Comparison of ENCODE assay signal across 1 cellular context in the genomic region with DNA sequence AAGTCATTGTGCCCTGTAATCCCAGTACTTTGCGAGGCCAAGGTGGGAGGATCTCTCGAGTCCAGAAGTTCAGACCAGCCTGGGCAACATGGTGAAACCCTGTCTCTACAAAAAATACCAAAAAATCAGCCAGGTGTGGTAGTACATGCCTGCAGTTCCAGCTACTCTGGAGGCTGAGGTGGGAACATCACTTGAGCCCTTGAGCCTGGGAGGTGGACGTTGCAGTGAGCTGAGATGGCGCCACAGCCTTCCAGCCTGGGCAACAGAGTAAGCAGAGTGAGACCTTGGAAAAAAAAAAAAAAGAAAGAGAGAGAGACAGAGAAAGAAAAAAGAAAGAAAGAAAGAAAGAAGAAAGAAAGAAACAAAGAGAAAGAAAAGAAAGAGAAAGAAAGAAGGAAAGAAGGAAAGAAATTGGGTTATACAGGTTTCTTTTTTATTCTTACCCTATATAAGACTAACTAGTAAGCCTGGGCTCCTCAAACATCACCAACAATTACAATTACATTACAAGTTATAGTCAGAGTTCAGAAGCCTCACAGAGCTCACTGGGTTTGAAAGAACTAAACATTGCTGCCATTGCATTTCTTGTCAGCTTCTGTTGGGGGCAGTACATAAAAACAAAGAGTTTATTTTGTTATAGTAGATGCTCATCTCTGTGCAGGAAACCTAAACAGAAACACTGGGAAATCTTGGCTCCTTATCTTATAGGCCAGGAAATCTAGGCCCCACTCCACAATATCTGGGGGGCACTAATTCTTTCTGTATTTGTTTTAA.
A peak's percentile ranks its signal among the peaks of the same experiment; 100 is the strongest.
TF ChIP-seq lines count a peak whose summit lies in the region.

No MANE protein-coding gene starts in this region.

TF ChIP-seq in HepG2, 621 proteins besides CTCF, POLR2A, EP300 and RAD21:
- TF ChIP-seq ZMYM4 (CRISPR knock-in tag; IDR thresholded peaks at IDR 0.05) (0 out of 2 replicates have a peak, but pooled peaks have one; percentile 10), FOXP1 (IDR thresholded peaks at IDR 0.05) (0 out of 2 replicates have a peak, but pooled peaks have one; percentile 7), FOXP1 (CRISPR knock-in tag; IDR thresholded peaks at IDR 0.05) (no peak), MED13 (CRISPR knock-in tag; IDR thresholded peaks at IDR 0.05) (no peak), RBFOX2 (IDR thresholded peaks at IDR 0.05; ENCODE audit: low read depth, low read length) (no peak), STAG1 (CRISPR knock-in tag; IDR thresholded peaks at IDR 0.05) (peak; percentile 26), POGZ (CRISPR knock-in tag; IDR thresholded peaks at IDR 0.05) (0 out of 2 replicates have a peak, but pooled peaks have one; percentile 22)
